9 cellular contexts compared by ENCODE assay signal in genomic region chr2:240436626-240437180, GRCh38. TPM values are rescaled to one million over a fixed set of nuclear protein-coding genes. Genes with fewer than 3 reads are reported as not detected.
A peak's percentile ranks its signal among the peaks of the same experiment; 100 is the strongest.
DNase-seq lines count a peak whose midpoint lies in the region; ATAC-seq and TF ChIP-seq lines count a peak whose summit lies in the region.
"Had no signal": no experiment of that assay in that cellular context is flagged by ENCODE, and none has a peak within 500 bp of the region (broad histone marks: within the 10 kb centered on the region; RNA-seq: fewer than 3 reads in every experiment).

No MANE protein-coding gene starts in this region.

- TF ChIP-seq CTCF in VCaP (conservative IDR thresholded peaks at IDR 0.05) = no peak

- H3K27ac ChIP-seq in VCaP = peak overlapping the region; percentile 73; the same call in 1 of the 2 replicates

- ATAC-seq in Right ventricle myocardium inferior = no peak
- ATAC-seq in GM18870 (IDR thresholded peaks at IDR 0.05; ENCODE audit: unreplicated experiment) = no peak
- ATAC-seq: stimulated activated memory B cell treated with anti-CD40 and anti-IgM and Interleukin-4, amounts not matched to agents 10 μg/mL and 1 μg/mL and 100 μg/mL, for 72 hours had no signal

- intact Hi-C loops in Right ventricle myocardium inferior (cut with DNase I) (loop anchor here (5.0 kb wide), 2 partner anchors 84 to 184 kb away; no protein-coding TSS in a partner anchor), posterior vena cava (cut with DNase I) (loop anchor here (2.0 to 5.0 kb wide), 2 partner anchors 184 to 206 kb away; no protein-coding TSS in a partner anchor)

- DNase-seq in EL (peak; percentile 37), Right ventricle myocardium inferior (ENCODE audit: missing footprints) (peak; percentile 73), posterior vena cava (ENCODE audit: low spot score) (peak; percentile 83), OCI-M1 (lab: John Stamatoyannopoulos, UW) (no peak), LoVo (ENCODE audit: low spot score) (no peak), NCI-H524 treated with DMSO at 0.1 percent for 48 hours (lab: John Stamatoyannopoulos, UW) (no peak)

RNA-seq across cellular contexts. Expression of gene GPC1, which starts 1.2 kb away (rescaled TPM):
- total RNA-seq in Right ventricle myocardium inferior (182 TPM), posterior vena cava (10 to 100 TPM; 69.5 to 83.1 TPM)

Comparison
In these comparisons a context has a peak if more than half of its experiments do, and no peak if none do; other contexts are left out.
1. DNase-seq: peak in EL (single experiment), Right ventricle myocardium inferior (single experiment) and posterior vena cava (single experiment); none in OCI-M1 (single experiment), LoVo (single experiment) and NCI-H524 treated with DMSO at 0.1 percent for 48 hours (single experiment).